14 cellular contexts compared by ENCODE assay signal in genomic region chr10:12503311-12503710, GRCh38.
DNase-seq lines count a peak whose midpoint lies in the region; ATAC-seq and TF ChIP-seq lines count a peak whose summit lies in the region.
"Had no signal": no experiment of that assay in that cellular context is flagged by ENCODE, and none has a peak within 500 bp of the region (broad histone marks: within the 10 kb centered on the region; RNA-seq: fewer than 3 reads in every experiment).

No MANE protein-coding gene starts in this region.

- no peak for TF ChIP-seq CTCF in DND-41 (IDR thresholded peaks at IDR 0.05; ENCODE audit: borderline replicate concordance, extremely low read depth, low read length, poor library complexity, severe bottlenecking)
- no peak for TF ChIP-seq CTCF in osteocyte (IDR thresholded peaks at IDR 0.05)
- no peak for TF ChIP-seq CTCF in GM13976 (IDR thresholded peaks at IDR 0.05; ENCODE audit: borderline replicate concordance, control extremely low read depth, extremely low read depth, insufficient read depth, missing control alignments)

- H3K36me3 Mint-ChIP-seq in osteocyte (ENCODE audit: unreplicated experiment): no peaks in the 10 kb centered on the region
- H3K36me3 Mint-ChIP-seq: mesothelial cell of epicardium had no signal

- H3K4me3 Mint-ChIP-seq in osteocyte (ENCODE audit: unreplicated experiment): no peak overlapping the region
- H3K4me3 Mint-ChIP-seq in stimulated activated naive CD8-positive, alpha-beta T cell treated with anti-CD3 and anti-CD28 coated beads, Interleukin-15, amount 100 ng/mL, for 72 hours: no peak overlapping the region
- H3K4me3 Mint-ChIP-seq: central memory CD8-positive, alpha-beta T cell; immature natural killer cell; mesothelial cell of epicardium had no signal

- no peak overlapping the region for H3K9ac ChIP-seq in DND-41 (ENCODE audit: low read depth, low read length)

- H3K27me3 ChIP-seq in DND-41 (ENCODE audit: insufficient read depth, low read length, poor library complexity): no peaks in the 10 kb centered on the region

- H2AFZ ChIP-seq in DND-41 (ENCODE audit: low read depth, low read length): no peak overlapping the region

- no peaks in the 10 kb centered on the region for H3K4me1 ChIP-seq in DND-41 (ENCODE audit: insufficient read depth, low read length)

- H3K36me3 ChIP-seq in DND-41 (ENCODE audit: insufficient read depth, low read length): no peaks in the 10 kb centered on the region

- in situ Hi-C loops in GM13976 (cut with MboI; ENCODE audit: low sequenced_read_pairs, unreplicated experiment): no loop called here

- no peak overlapping the region for H3K4me2 ChIP-seq in DND-41 (ENCODE audit: insufficient read depth, low read length)

- H3K27ac ChIP-seq in DND-41 (ENCODE audit: low read length): no peak overlapping the region

- H3K27me3 Mint-ChIP-seq in osteocyte (ENCODE audit: unreplicated experiment): peaks cover 6% of the 10 kb centered on the region
- H3K27me3 Mint-ChIP-seq in stimulated activated naive CD8-positive, alpha-beta T cell treated with anti-CD3 and anti-CD28 coated beads, Interleukin-15, amount 100 ng/mL, for 72 hours: no peaks in the 10 kb centered on the region
- H3K27me3 Mint-ChIP-seq: central memory CD8-positive, alpha-beta T cell had no signal

- H3K9me3 Mint-ChIP-seq in osteocyte (ENCODE audit: unreplicated experiment): no peaks in the 10 kb centered on the region
- peaks cover 0 to under 1% of the 10 kb centered on the region in 2 donors for H3K9me3 Mint-ChIP-seq in stimulated activated naive CD8-positive, alpha-beta T cell treated with anti-CD3 and anti-CD28 coated beads, Interleukin-15, amount 100 ng/mL, for 72 hours
- H3K9me3 Mint-ChIP-seq: central memory CD8-positive, alpha-beta T cell; immature natural killer cell; mesothelial cell of epicardium had no signal

- H3K79me2 ChIP-seq in DND-41 (ENCODE audit: insufficient read depth, low read length): no peaks in the 10 kb centered on the region

- H3K9me3 ChIP-seq in DND-41 (ENCODE audit: insufficient read depth, low read length, severe bottlenecking): no peaks in the 10 kb centered on the region

- H3K4me3 ChIP-seq in DND-41 (ENCODE audit: low read depth in 1 of 2, low read length in 2 of 2): no peak overlapping the region

- peaks cover 14% of the 10 kb centered on the region for H3K4me1 Mint-ChIP-seq in osteocyte (ENCODE audit: unreplicated experiment)
- H3K4me1 Mint-ChIP-seq in stimulated activated naive CD8-positive, alpha-beta T cell treated with anti-CD3 and anti-CD28 coated beads, Interleukin-15, amount 100 ng/mL, for 72 hours: peaks cover 64% of the 10 kb centered on the region

- ATAC-seq in DND-41 (ENCODE audit: insufficient read depth, low read depth): 0 out of 3 replicates have a peak, but pooled peaks have one; percentile 10
- no peak for ATAC-seq in stimulated activated naive CD8-positive, alpha-beta T cell treated with anti-CD3 and anti-CD28 coated beads, Interleukin-15, amount 100 ng/mL, for 72 hours
- ATAC-seq in HG03039 (IDR thresholded peaks at IDR 0.05; ENCODE audit: unreplicated experiment): no peak

- H3K27ac Mint-ChIP-seq in osteocyte (ENCODE audit: unreplicated experiment): no peak overlapping the region
- no peak overlapping the region for H3K27ac Mint-ChIP-seq in stimulated activated naive CD8-positive, alpha-beta T cell treated with anti-CD3 and anti-CD28 coated beads, Interleukin-15, amount 100 ng/mL, for 72 hours
- H3K27ac Mint-ChIP-seq: mesothelial cell of epicardium had no signal

- peaks cover 18% of the 10 kb centered on the region for H4K20me1 ChIP-seq in DND-41 (ENCODE audit: insufficient read depth, low read length)

- DNase-seq in DND-41 (no peak), NCI-H187 treated with DMSO at 0.1 percent for 48 hours (lab: John Stamatoyannopoulos, UW) (peak; percentile 86), SHP77 treated with DMSO at 0.1 percent for 48 hours (lab: John Stamatoyannopoulos, UW) (peak; percentile 20), osteocyte (ENCODE audit: extremely low spot score, unreplicated experiment) (peak; percentile 59), mucosa of gallbladder (ENCODE audit: low spot score) (no peak), GM13976 (ENCODE audit: low spot score) (no peak)
- no peak for DNase-seq in stimulated activated naive CD8-positive, alpha-beta T cell treated with anti-CD3 and anti-CD28 coated beads, Interleukin-15, amount 100 ng/mL, for 72 hours
- DNase-seq: activated CD4-positive, CD25-positive, alpha-beta regulatory T cell; activated T-cell treated with anti-CD3 and anti-CD28 coated beads for 4 hours; immature natural killer cell; SW 1271 had no signal

Comparison
In these comparisons a context has a peak if more than half of its experiments do, and no peak if none do; other contexts are left out.
1. DNase-seq: peak in NCI-H187 treated with DMSO at 0.1 percent for 48 hours (single experiment), SHP77 treated with DMSO at 0.1 percent for 48 hours (single experiment) and osteocyte (single experiment); none in DND-41 (single experiment), mucosa of gallbladder (single experiment), stimulated activated naive CD8-positive, alpha-beta T cell treated with anti-CD3 and anti-CD28 coated beads, Interleukin-15, amount 100 ng/mL, for 72 hours (0 of 2) and GM13976 (single experiment).